In genomic region chr7:92504563-92504962, GRCh38 we compare ENCODE assay signal across 26 cellular contexts. TPM values are rescaled to one million over a fixed set of nuclear protein-coding genes. Genes with fewer than 3 reads are reported as not detected.
"Had no signal": no experiment of that assay in that cellular context is flagged by ENCODE, and none has a peak within 500 bp of the region (broad histone marks: within the 10 kb centered on the region; RNA-seq: fewer than 3 reads in every experiment).

No MANE protein-coding gene starts in this region.

- H2AFZ ChIP-seq: parathyroid adenoma had no signal

- DNase-seq: cerebellar nuclear complex; colonic mucosa; dermis blood vessel endothelial cell; esophagus squamous epithelium; head of caudate nucleus; hypothalamus; kidney glomerular epithelial cell; lower lobe of right lung; occipital lobe; retina; sigmoid colon; stimulated activated naive CD4-positive, alpha-beta T cell; stomach; substantia nigra; thyroid gland; upper lobe of left lung; uterus had no signal

- H3K79me2 ChIP-seq: parathyroid adenoma had no signal

- H3K9ac ChIP-seq: parathyroid adenoma had no signal

- H3K4me1 ChIP-seq: colonic mucosa, esophagus squamous epithelium, lower lobe of right lung, parathyroid adenoma, prostate gland, sigmoid colon, stomach, thyroid gland, upper lobe of left lung, uterus had no signal

- H3K36me3 ChIP-seq: uterus had no signal

- H3K4me3 ChIP-seq: colonic mucosa, esophagus squamous epithelium, lower lobe of right lung, prostate gland, sigmoid colon, skin epidermis, stomach, thyroid gland, upper lobe of left lung, uterus had no signal

- FAIRE-seq: islet of Langerhans had no signal

- H3K27me3 ChIP-seq: colonic mucosa, esophagus squamous epithelium, sigmoid colon, stomach, thyroid gland, upper lobe of left lung, uterus had no signal

- ATAC-seq: left lobe of liver; lower lobe of right lung; natural killer cell treated with Interleukin-12 subunit alpha and Interleukin-12 subunit beta and Interleukin-15 and Interleukin-18, amount 100 ng/mL, for 72 hours had no signal

- H3K9me3 ChIP-seq: colonic mucosa, esophagus squamous epithelium, lower lobe of right lung, prostate gland, sigmoid colon, stomach, thyroid gland, upper lobe of left lung, uterus had no signal

- H3K27ac ChIP-seq: colonic mucosa, esophagus squamous epithelium, lower lobe of right lung, parathyroid adenoma, prostate gland, sigmoid colon, skin epidermis, stomach, thyroid gland, upper lobe of left lung, uterus had no signal

RNA-seq across cellular contexts. Expression of gene ERVW-1, which starts 26.8 kb away (rescaled TPM):
- total RNA-seq: colonic mucosa; dermis blood vessel endothelial cell; epithelial cell of proximal tubule; esophagus squamous epithelium; left lobe of liver; lower lobe of right lung; mesothelial cell of epicardium; mucosa of gallbladder; natural killer cell treated with Interleukin-12 subunit alpha and Interleukin-12 subunit beta and Interleukin-15 and Interleukin-18, amount 100 ng/mL, for 72 hours; occipital lobe; sigmoid colon; thyroid gland; uterus had no signal
- polyA plus RNA-seq: stomach had no signal
